29 cellular contexts compared by ENCODE assay signal in genomic region chr10:60197206-60197605, GRCh38.
"Had no signal": no experiment of that assay in that cellular context is flagged by ENCODE, and none has a peak within 500 bp of the region (broad histone marks: within the 10 kb centered on the region; RNA-seq: fewer than 3 reads in every experiment).

No MANE protein-coding gene starts in this region.

- H3K4me1 Mint-ChIP-seq: activated CD4-positive, alpha-beta memory T cell treated with anti-CD3 and anti-CD28 coated beads, Interleukin-2, amount 10 ng/mL, durations not matched to agents 7 days and 5 days; activated CD4-positive, alpha-beta T cell treated with anti-CD3 and anti-CD28 coated beads, Interleukin-2, amount 10 ng/mL, durations not matched to agents 7 days and 5 days; activated naive CD4-positive, alpha-beta T cell treated with anti-CD3 and anti-CD28 coated beads, Interleukin-2, amount 10 ng/mL, durations not matched to agents 7 days and 5 days; activated naive CD8-positive, alpha-beta T cell treated with anti-CD3 and anti-CD28 coated beads, Interleukin-2, amount 10 ng/mL, durations not matched to agents 7 days and 5 days; WTC11 had no signal

- ATAC-seq: activated naive CD4-positive, alpha-beta T cell treated with anti-CD3 and anti-CD28 coated beads, Interleukin-2, amount 50 U/mL, for 72 hours; activated T-cell treated with anti-CD3 and anti-CD28 coated beads, Interleukin-2, amount 50 U/mL, for 72 hours; body of pancreas; foreskin keratinocyte; gastrocnemius medialis; heart left ventricle; WTC11 had no signal

- H3K4me3 ChIP-seq: body of pancreas, colonic mucosa, esophagus squamous epithelium, gastrocnemius medialis, heart left ventricle had no signal

- H3K36me3 Mint-ChIP-seq: activated naive CD8-positive, alpha-beta T cell treated with anti-CD3 and anti-CD28 coated beads, Interleukin-2, amount 10 ng/mL, durations not matched to agents 7 days and 5 days had no signal

- H3K36me3 ChIP-seq: colonic mucosa, gastrocnemius medialis had no signal

- H3K4me3 Mint-ChIP-seq: activated CD4-positive, alpha-beta memory T cell treated with anti-CD3 and anti-CD28 coated beads, Interleukin-2, amount 10 ng/mL, durations not matched to agents 7 days and 5 days; activated CD4-positive, alpha-beta T cell treated with anti-CD3 and anti-CD28 coated beads, Interleukin-2, amount 10 ng/mL, durations not matched to agents 7 days and 5 days; activated naive CD4-positive, alpha-beta T cell treated with anti-CD3 and anti-CD28 coated beads, Interleukin-2, amount 10 ng/mL, durations not matched to agents 7 days and 5 days; activated naive CD8-positive, alpha-beta T cell treated with anti-CD3 and anti-CD28 coated beads, Interleukin-2, amount 10 ng/mL, durations not matched to agents 7 days and 5 days; activated T-cell treated with anti-CD3 and anti-CD28 coated beads, Interleukin-2, amount 50 U/mL, for 24 hours; activated T-cell treated with anti-CD3 and anti-CD28 coated beads, Interleukin-2, amount 50 U/mL, for 72 hours; WTC11 had no signal

- H3K27ac Mint-ChIP-seq: activated CD4-positive, alpha-beta memory T cell treated with anti-CD3 and anti-CD28 coated beads, Interleukin-2, amount 10 ng/mL, durations not matched to agents 7 days and 5 days; activated CD4-positive, alpha-beta T cell treated with anti-CD3 and anti-CD28 coated beads, Interleukin-2, amount 10 ng/mL, durations not matched to agents 7 days and 5 days; activated naive CD4-positive, alpha-beta T cell treated with anti-CD3 and anti-CD28 coated beads, Interleukin-2, amount 10 ng/mL, durations not matched to agents 7 days and 5 days; activated naive CD4-positive, alpha-beta T cell treated with anti-CD3 and anti-CD28 coated beads, Interleukin-2, amount 50 U/mL, for 72 hours; activated naive CD8-positive, alpha-beta T cell treated with anti-CD3 and anti-CD28 coated beads, Interleukin-2, amount 10 ng/mL, durations not matched to agents 7 days and 5 days; activated T-cell treated with anti-CD3 and anti-CD28 coated beads, Interleukin-2, amount 50 U/mL, for 24 hours; activated T-cell treated with anti-CD3 and anti-CD28 coated beads, Interleukin-2, amount 50 U/mL, for 72 hours; WTC11 had no signal

- H3K4me1 ChIP-seq: colonic mucosa, esophagus squamous epithelium, foreskin keratinocyte, gastrocnemius medialis had no signal

- H3K27me3 ChIP-seq: body of pancreas, colonic mucosa, esophagus squamous epithelium, foreskin keratinocyte, gastrocnemius medialis, heart left ventricle had no signal

- H3K9me3 ChIP-seq: body of pancreas, colonic mucosa, esophagus squamous epithelium, gastrocnemius medialis, heart left ventricle had no signal

- DNase-seq: activated CD4-positive, alpha-beta memory T cell treated with anti-CD3 and anti-CD28 coated beads, Interleukin-2, amount 10 ng/mL, durations not matched to agents 7 days and 5 days; activated CD4-positive, alpha-beta T cell treated with anti-CD3 and anti-CD28 coated beads for 1 hour; activated CD4-positive, alpha-beta T cell treated with anti-CD3 and anti-CD28 coated beads for 4 hours; activated CD4-positive, alpha-beta T cell treated with anti-CD3 and anti-CD28 coated beads, Interleukin-2, amount 10 ng/mL, durations not matched to agents 7 days and 5 days; activated CD4-positive, alpha-beta T cell treated with anti-CD3 and anti-CD28 coated beads, Interleukin-2, amount 50 U/mL, for 4 hours; activated CD8-positive, alpha-beta memory T cell treated with anti-CD3 and anti-CD28 coated beads, Interleukin-2, amount 50 U/mL, for 48 hours; activated gamma-delta T cell; activated naive CD4-positive, alpha-beta T cell; activated naive CD4-positive, alpha-beta T cell treated with anti-CD3 and anti-CD28 coated beads, Interleukin-2, amount 10 ng/mL, durations not matched to agents 7 days and 5 days; activated naive CD8-positive, alpha-beta T cell treated with anti-CD3 and anti-CD28 coated beads, Interleukin-2, amount 10 ng/mL, durations not matched to agents 7 days and 5 days; activated T-cell treated with anti-CD3 and anti-CD28 coated beads for 4 hours; activated T-cell treated with anti-CD3 and anti-CD28 coated beads, Interleukin-2, amount 50 U/mL, for 24 hours; activated T-cell treated with anti-CD3 and anti-CD28 coated beads, Interleukin-2, amount 50 U/mL, for 72 hours; amygdala; aorta; body of pancreas; caudate nucleus; colonic mucosa; effector CD8-positive, alpha-beta T cell; esophagus squamous epithelium; foreskin keratinocyte; gastrocnemius medialis; glutamatergic neuron; heart left ventricle; T-helper 2 cell had no signal

- H3K27ac ChIP-seq: body of pancreas, colonic mucosa, epithelial cell of prostate, esophagus squamous epithelium, foreskin keratinocyte, gastrocnemius medialis, heart left ventricle, VCaP had no signal

- H3K27me3 Mint-ChIP-seq: activated CD4-positive, alpha-beta memory T cell treated with anti-CD3 and anti-CD28 coated beads, Interleukin-2, amount 10 ng/mL, durations not matched to agents 7 days and 5 days; activated CD4-positive, alpha-beta T cell treated with anti-CD3 and anti-CD28 coated beads, Interleukin-2, amount 10 ng/mL, durations not matched to agents 7 days and 5 days; activated naive CD4-positive, alpha-beta T cell treated with anti-CD3 and anti-CD28 coated beads, Interleukin-2, amount 10 ng/mL, durations not matched to agents 7 days and 5 days; activated naive CD8-positive, alpha-beta T cell treated with anti-CD3 and anti-CD28 coated beads, Interleukin-2, amount 10 ng/mL, durations not matched to agents 7 days and 5 days; activated T-cell treated with anti-CD3 and anti-CD28 coated beads, Interleukin-2, amount 50 U/mL, for 24 hours had no signal

- H3K9me3 Mint-ChIP-seq: activated CD4-positive, alpha-beta memory T cell treated with anti-CD3 and anti-CD28 coated beads, Interleukin-2, amount 10 ng/mL, durations not matched to agents 7 days and 5 days; activated CD4-positive, alpha-beta T cell treated with anti-CD3 and anti-CD28 coated beads, Interleukin-2, amount 10 ng/mL, durations not matched to agents 7 days and 5 days; activated naive CD4-positive, alpha-beta T cell treated with anti-CD3 and anti-CD28 coated beads, Interleukin-2, amount 10 ng/mL, durations not matched to agents 7 days and 5 days; activated naive CD4-positive, alpha-beta T cell treated with anti-CD3 and anti-CD28 coated beads, Interleukin-2, amount 50 U/mL, for 72 hours; activated naive CD8-positive, alpha-beta T cell treated with anti-CD3 and anti-CD28 coated beads, Interleukin-2, amount 10 ng/mL, durations not matched to agents 7 days and 5 days; activated T-cell treated with anti-CD3 and anti-CD28 coated beads, Interleukin-2, amount 50 U/mL, for 24 hours; activated T-cell treated with anti-CD3 and anti-CD28 coated beads, Interleukin-2, amount 50 U/mL, for 72 hours; WTC11 had no signal
